In genomic region chr9:5263568-5264218, GRCh38 we compare ENCODE assay signal across 10 cellular contexts. TPM values are rescaled to one million over a fixed set of nuclear protein-coding genes. Genes with fewer than 3 reads are reported as not detected.
DNase-seq lines count a peak whose midpoint lies in the region; ATAC-seq and TF ChIP-seq lines count a peak whose summit lies in the region.
"Had no signal": no experiment of that assay in that cellular context is flagged by ENCODE, and none has a peak within 500 bp of the region (broad histone marks: within the 10 kb centered on the region; RNA-seq: fewer than 3 reads in every experiment).

No MANE protein-coding gene starts in this region.

- no TSS peak for BruUV-seq in A673 (replicated peaks; lab: Mats Ljungman, UMichigan)
- BruUV-seq in Panc1 (replicated peaks; lab: Mats Ljungman, UMichigan) = no TSS peak

- TF ChIP-seq CTCF in A673 (conservative IDR thresholded peaks at IDR 0.05; ENCODE audit: low read depth, low read length) (peak; percentile 40), Panc1 (IDR thresholded peaks at IDR 0.05) (peak; percentile 14; the same call in 1 of the 2 replicates), fibroblast of villous mesenchyme (IDR thresholded peaks at IDR 0.05; ENCODE audit: insufficient read depth, low read depth, low read length) (no peak)
- no peak for TF ChIP-seq CTCF in CD4-positive, alpha-beta T cell (IDR thresholded peaks at IDR 0.05)

- in situ Hi-C loops in Panc1 (cut with HindIII; ENCODE audit: low pct_unique_long_range_greater_than_20kb, low sequenced_read_pairs) = no loop called here

- no peak overlapping the region for H3K27ac Mint-ChIP-seq in CD4-positive, alpha-beta T cell

- H3K36me3 ChIP-seq in A673 (ENCODE audit: insufficient read depth, low read length, poor library complexity, severe bottlenecking) = no peaks in the 10 kb centered on the region
- no peaks in the 10 kb centered on the region for H3K36me3 ChIP-seq in Panc1 (ENCODE audit: control insufficient read depth, insufficient read depth, low read length)

- H3K9me3 ChIP-seq in A673 (ENCODE audit: low read depth, low read length, poor library complexity, severe bottlenecking) = no peaks in the 10 kb centered on the region
- H3K9me3 ChIP-seq in Panc1 (ENCODE audit: control insufficient read depth, insufficient read depth, low read depth, low read length) = no peaks in the 10 kb centered on the region
- H3K9me3 ChIP-seq in CD4-positive, alpha-beta T cell (ENCODE audit: control insufficient read depth, low read length) = no peaks in the 10 kb centered on the region

- CTCF ChIA-PET in A673 (lab: Charles Lee) (interaction anchor here (0.5 to 0.9 kb wide), 2 partner anchors 77 to 395 kb away, joined by 4 to 8 read pairs; no protein-coding TSS in a partner anchor), Panc1 (lab: Charles Lee) (no interaction called here)
- CTCF ChIA-PET in CD4-positive, alpha-beta T cell (lab: Charles Lee) = no interaction called here

- POLR2A ChIA-PET in A673 (lab: Charles Lee; ENCODE audit: low non-redundant PET) (no interaction called here), Panc1 (lab: Charles Lee) (no interaction called here)
- POLR2A ChIA-PET in CD4-positive, alpha-beta T cell (lab: Charles Lee) = no interaction called here

- no peaks in the 10 kb centered on the region for H3K27me3 Mint-ChIP-seq in CD4-positive, alpha-beta T cell

- ATAC-seq in GM21576 (IDR thresholded peaks at IDR 0.05; ENCODE audit: unreplicated experiment) (peak; percentile 44), Panc1 (no peak), Right ventricle myocardium superior (ENCODE audit: poor library complexity) (no peak), HG02870 (IDR thresholded peaks at IDR 0.05; ENCODE audit: unreplicated experiment) (no peak)
- ATAC-seq in CD4-positive, alpha-beta T cell (ENCODE audit: poor library complexity) = no peak

- H3K4me3 ChIP-seq in A673 (ENCODE audit: low read depth, low read length, poor library complexity, severe bottlenecking) (no peak overlapping the region), Panc1 (ENCODE audit: low read depth in 2 of 2, low read length in 2 of 2) (no peak overlapping the region), fibroblast of villous mesenchyme (ENCODE audit: low read depth, low read length) (no peak overlapping the region)

- no peaks in the 10 kb centered on the region for H3K36me3 Mint-ChIP-seq in CD4-positive, alpha-beta T cell (ENCODE audit: low read depth)

- intact Hi-C loops in A673 (cut with micrococcal nuclease; ENCODE audit: unreplicated experiment) (no loop called here), Panc1 (cut with micrococcal nuclease; ENCODE audit: unreplicated experiment) (no loop called here), Right ventricle myocardium superior (cut with DNase I) (no loop called here)
- intact Hi-C loops in CD4-positive, alpha-beta T cell (cut with DNase I, micrococcal nuclease) = no loop called here

- no peaks in the 10 kb centered on the region for H3K9me3 Mint-ChIP-seq in CD4-positive, alpha-beta T cell

- H3K27me3 ChIP-seq in A673 (replicated peaks; ENCODE audit: insufficient read depth, low read depth, low read length, poor library complexity) (no peaks in the 10 kb centered on the region), Panc1 (ENCODE audit: control insufficient read depth, insufficient read depth, low read length) (no peaks in the 10 kb centered on the region)
- no peaks in the 10 kb centered on the region for H3K27me3 ChIP-seq in CD4-positive, alpha-beta T cell (ENCODE audit: control insufficient read depth, insufficient read depth, low read length)

- peaks cover 14% of the 10 kb centered on the region for H3K4me1 Mint-ChIP-seq in CD4-positive, alpha-beta T cell (ENCODE audit: low read depth)

- H3K27ac ChIP-seq in A673 (ENCODE audit: low read depth, low read length, poor library complexity, severe bottlenecking) = no peak overlapping the region
- H3K27ac ChIP-seq in Panc1 (ENCODE audit: low read length) = no peak overlapping the region
- H3K27ac ChIP-seq in CD4-positive, alpha-beta T cell (ENCODE audit: low read depth, low read length) = no peak overlapping the region

- DNase-seq in A673 (ENCODE audit: low spot score) = peak; percentile 48
- DNase-seq in Panc1 (ENCODE audit: low read depth, low spot score) = no peak
- peak; percentile 19 for DNase-seq in fibroblast of villous mesenchyme (ENCODE audit: low read depth)
- no peak for DNase-seq in CD4-positive, alpha-beta T cell
- no peak for DNase-seq in Right ventricle myocardium superior
- no peak for DNase-seq in anterior cingulate cortex (lab: John Stamatoyannopoulos, UW)
- DNase-seq: DND-41 had no signal

- no peak overlapping the region for H3K4me3 Mint-ChIP-seq in CD4-positive, alpha-beta T cell

- H3K4me1 ChIP-seq in A673 (ENCODE audit: insufficient read depth, low read length, poor library complexity, severe bottlenecking) = no peaks in the 10 kb centered on the region
- H3K4me1 ChIP-seq in Panc1 (ENCODE audit: control insufficient read depth, insufficient read depth, low read length) = no peaks in the 10 kb centered on the region

RNA-seq across cellular contexts. Expression of gene INSL4, which starts 32.5 kb away (rescaled TPM):
- total RNA-seq in A673 (2021) = not detected in 2 replicates
- total RNA-seq in Panc1 (2021; ENCODE audit: unreplicated experiment) = not detected
- not detected for polyA plus RNA-seq in Panc1 (2012; ENCODE audit: insufficient read length)
- total RNA-seq in fibroblast of villous mesenchyme = not detected in 2 replicates
- total RNA-seq in CD4-positive, alpha-beta T cell = not detected
- not detected for total RNA-seq in Right ventricle myocardium superior
- total RNA-seq: T-helper 2 cell treated with Interferon-gamma antibody and Interleukin-4, amounts not matched to agents 100 ng/mL and 5 ng/mL, for 36 hours had no signal

RNA-seq across cellular contexts. Expression of gene RLN2, which starts 40.8 kb away (rescaled TPM):
- total RNA-seq in A673 (2021) = not detected in 2 replicates
- total RNA-seq in Panc1 (2021; ENCODE audit: unreplicated experiment) = not detected
- not detected for polyA plus RNA-seq in Panc1 (2012; ENCODE audit: insufficient read length)
- 0.43 TPM in 1 of 2 replicates, not detected in the other for total RNA-seq in fibroblast of villous mesenchyme
- under 1 TPM; 0.47 to 0.88 TPM for total RNA-seq in CD4-positive, alpha-beta T cell
- total RNA-seq in Right ventricle myocardium superior = not detected

Comparison
In these comparisons a context has a peak if more than half of its experiments do, and no peak if none do; other contexts are left out.
1. DNase-seq: peak in A673 (single experiment) and fibroblast of villous mesenchyme (single experiment); none in Panc1 (single experiment), CD4-positive, alpha-beta T cell (0 of 10), Right ventricle myocardium superior (single experiment) and anterior cingulate cortex (0 of 58).
2. CTCF ChIP-seq: peak in A673 (single experiment) and Panc1 (single experiment); none in fibroblast of villous mesenchyme (single experiment) and CD4-positive, alpha-beta T cell (single experiment).